ENCODE assay signal across 18 cellular contexts in genomic region chr13:96490590-96490989, GRCh38.
DNase-seq lines count a peak whose midpoint lies in the region; ATAC-seq and TF ChIP-seq lines count a peak whose summit lies in the region.
"Had no signal": no experiment of that assay in that cellular context is flagged by ENCODE, and none has a peak within 500 bp of the region (broad histone marks: within the 10 kb centered on the region; RNA-seq: fewer than 3 reads in every experiment).

No MANE protein-coding gene starts in this region.

- H3K36me3 ChIP-seq in neural cell (ENCODE audit: insufficient read depth, low read length) = no peaks in the 10 kb centered on the region
- H3K36me3 ChIP-seq: BLaER1 had no signal

- in situ Hi-C loops in GM13977 (cut with MboI; ENCODE audit: low pct_unique_long_range_greater_than_20kb, low sequenced_read_pairs, unreplicated experiment) = no loop called here

- peak; percentile 16 for TF ChIP-seq EP300 in neural cell (conservative IDR thresholded peaks at IDR 0.05; ENCODE audit: poor library complexity, severe bottlenecking)

- no peaks in the 10 kb centered on the region for H3K79me2 ChIP-seq in neural cell (replicated peaks; ENCODE audit: insufficient read depth, low read length)

- no peaks in the 10 kb centered on the region for H4K20me1 ChIP-seq in neural cell (ENCODE audit: insufficient read depth)
- H4K20me1 ChIP-seq: BLaER1 had no signal

- H3F3A ChIP-seq in neural cell (ENCODE audit: insufficient read depth, low read length, poor library complexity, severe bottlenecking) = no peaks in the 10 kb centered on the region

- TF ChIP-seq CTCF in neural cell (IDR thresholded peaks at IDR 0.05; ENCODE audit: poor library complexity, severe bottlenecking) (no peak), GM13977 (IDR thresholded peaks at IDR 0.05; ENCODE audit: extremely low read depth, insufficient read depth, missing control alignments) (no peak)

- H3K9me3 ChIP-seq in neural cell (ENCODE audit: low read length) = no peaks in the 10 kb centered on the region
- H3K9me3 ChIP-seq: BLaER1, Caco-2 had no signal

- DNase-seq in DMS 273 (lab: John Stamatoyannopoulos, UW; ENCODE audit: unreplicated experiment) = peak; percentile 17
- DNase-seq in DMS 273 treated with DMSO at 0.1 percent for 48 hours (lab: John Stamatoyannopoulos, UW) = no peak
- peak; percentile 9 for DNase-seq in NCI-H187 treated with DMSO at 0.1 percent for 48 hours (lab: John Stamatoyannopoulos, UW)
- DNase-seq in GM13977 (ENCODE audit: low spot score) = no peak
- DNase-seq: Caco-2; CD4-positive, CD25-positive, alpha-beta regulatory T cell; CD8-positive, alpha-beta T cell; DMS53; DMS79 treated with DMSO at 0.1 percent for 48 hours; GF-D8; H9 had no signal

- no peak overlapping the region for H3K9ac ChIP-seq in neural cell (ENCODE audit: low read length)
- H3K9ac ChIP-seq: BLaER1 had no signal

- no peaks in the 10 kb centered on the region for H3K9me2 ChIP-seq in neural cell (ENCODE audit: insufficient read depth, low read length)

- no peak for TF ChIP-seq RAD21 in neural cell (conservative IDR thresholded peaks at IDR 0.05)

- no peak for ATAC-seq in GM21360 (IDR thresholded peaks at IDR 0.05; ENCODE audit: unreplicated experiment)
- ATAC-seq: CD8-positive, alpha-beta T cell; GM23338; HCT116 had no signal

- no peaks in the 10 kb centered on the region for H3K27me3 ChIP-seq in neural cell (ENCODE audit: insufficient read depth, low read depth, low read length)
- H3K27me3 ChIP-seq: BLaER1 had no signal

- no peak overlapping the region for H3K27ac ChIP-seq in neural cell (ENCODE audit: low read length)
- H3K27ac ChIP-seq: 22Rv1, BLaER1, C4-2B had no signal

- no peak overlapping the region for H2AFZ ChIP-seq in neural cell (ENCODE audit: low read depth, low read length)
- H2AFZ ChIP-seq: GM23338 had no signal

- H3K4me2 ChIP-seq in neural cell (ENCODE audit: low read length) = no peak overlapping the region
- H3K4me2 ChIP-seq: BLaER1, GM23338 had no signal

- no peak overlapping the region for H3K4me3 ChIP-seq in neural cell (ENCODE audit: low read length)
- H3K4me3 ChIP-seq: BLaER1, GM23338 had no signal

TF ChIP-seq in neural cell, 6 proteins besides CTCF, POLR2A, EP300 and RAD21:
- TF ChIP-seq POLR2AphosphoS5 (IDR thresholded peaks at IDR 0.05) (no peak), SMC3 (conservative IDR thresholded peaks at IDR 0.05; ENCODE audit: poor library complexity) (no peak), TAF1 (IDR thresholded peaks at IDR 0.05; ENCODE audit: low read depth) (no peak), REST (IDR thresholded peaks at IDR 0.05; ENCODE audit: borderline replicate concordance) (no peak), EZH2 (IDR thresholded peaks at IDR 0.05; ENCODE audit: borderline replicate concordance, insufficient read depth, low read length, poor library complexity, severe bottlenecking) (no peak), MXI1 (conservative IDR thresholded peaks at IDR 0.05; ENCODE audit: poor library complexity, severe bottlenecking) (no peak)
TF ChIP-seq in neural cell: peak in this region for 0.

Comparison
In these comparisons a context has a peak if more than half of its experiments do, and no peak if none do; other contexts are left out.
1. DNase-seq: peak in DMS 273 (single experiment) and NCI-H187 treated with DMSO at 0.1 percent for 48 hours (single experiment); none in DMS 273 treated with DMSO at 0.1 percent for 48 hours (single experiment) and GM13977 (single experiment).